Comparison of ENCODE assay signal across 8 cellular contexts in genomic region chr1:90850925-90851710, GRCh38.
DNase-seq lines count a peak whose midpoint lies in the region; ATAC-seq and TF ChIP-seq lines count a peak whose summit lies in the region.

No MANE protein-coding gene starts in this region.

- no peaks in the 10 kb centered on the region for H3K4me1 ChIP-seq in Caco-2
- peaks cover 14 to 17% of the 10 kb centered on the region in 2 experiments for H3K4me1 ChIP-seq in neutrophil (ENCODE audit: control insufficient read depth in 1 of 2, insufficient read depth in 1 of 2, low read depth in 1 of 2, low read length in 1 of 2)
- H3K4me1 ChIP-seq in subcutaneous abdominal adipose tissue (ENCODE audit: control insufficient read depth in 5 of 5, insufficient read depth in 5 of 5, low read length in 5 of 5), result peaks cover 0 to 22% (median 18%) of the 10 kb centered on the region in 5 donors

- CTCF ChIA-PET in Caco-2 (lab: Charles Lee), result interaction anchor here (1.1 kb wide), 1 partner anchor 130 kb away, joined by 4 read pairs; no protein-coding TSS in a partner anchor

- H3K9ac ChIP-seq in subcutaneous abdominal adipose tissue (ENCODE audit: low read length in 5 of 5), result peak overlapping the region; percentile 44 to 86 (median 74)

- intact Hi-C loops in Caco-2 (cut with micrococcal nuclease; ENCODE audit: unreplicated experiment), result loop anchor here (2.0 to 10.0 kb wide), 2 partner anchors 114 to 126 kb away; no protein-coding TSS in a partner anchor

- H3K4me1 Mint-ChIP-seq in Caco-2 (ENCODE audit: low read depth, unreplicated experiment), result no peaks in the 10 kb centered on the region

- H3K9me3 ChIP-seq in Caco-2 (no peaks in the 10 kb centered on the region), neutrophil (no peaks in the 10 kb centered on the region), subcutaneous abdominal adipose tissue (ENCODE audit: control insufficient read depth in 5 of 5, low read length in 5 of 5) (no peaks in the 10 kb centered on the region)

- peak; percentile 45 to 54 for TF ChIP-seq CTCF in Caco-2 (IDR thresholded peaks at IDR 0.05; ENCODE audit: insufficient read depth in 1 of 2, low read depth in 1 of 2, low read length in 1 of 2, severe bottlenecking in 1 of 2, unreplicated experiment in 1 of 2)
- TF ChIP-seq CTCF in neutrophil (IDR thresholded peaks at IDR 0.05), result peak; percentile 25

- H3K27me3 ChIP-seq in Caco-2 (replicated peaks; ENCODE audit: control insufficient read depth, insufficient read depth, low read length) (no peaks in the 10 kb centered on the region), neutrophil (peaks cover 93% of the 10 kb centered on the region), subcutaneous abdominal adipose tissue (ENCODE audit: control insufficient read depth in 5 of 5, insufficient read depth in 4 of 5, low read length in 5 of 5) (no peaks in the 10 kb centered on the region)

- peak overlapping the region; percentile 87 for H3K4me3 ChIP-seq in Caco-2 (ENCODE audit: low read depth, low read length)
- peak overlapping the region; percentile 55 to 60 for H3K4me3 ChIP-seq in neutrophil (ENCODE audit: low read depth in 1 of 2, low read length in 1 of 2)
- peak overlapping the region; percentile 83 to 97 (median 86) for H3K4me3 ChIP-seq in subcutaneous abdominal adipose tissue (ENCODE audit: low read depth in 1 of 5, low read length in 5 of 5)

- H3K9me3 Mint-ChIP-seq in Caco-2 (ENCODE audit: unreplicated experiment), result no peaks in the 10 kb centered on the region

- DNase-seq in Caco-2, result peak; percentile 70 to 76
- DNase-seq in HS-27A (ENCODE audit: low read depth), result peak; percentile 2
- DNase-seq in RPMI7951 (ENCODE audit: low read depth), result peak; percentile 80
- peak; percentile 68 for DNase-seq in activated T-helper 9 cell treated with anti-CD3 and anti-CD28 coated beads, Interleukin-2, amount 50 U/mL, for 16 hours (ENCODE audit: low read depth)
- DNase-seq in foreskin melanocyte, result peak; percentile 50

- BruUV-seq in Caco-2 (replicated peaks; lab: Mats Ljungman, UMichigan), result no TSS peak

- no peak overlapping the region for H3K27ac Mint-ChIP-seq in Caco-2 (ENCODE audit: unreplicated experiment)

- H3K4me3 Mint-ChIP-seq in Caco-2 (ENCODE audit: unreplicated experiment), result peak overlapping the region; percentile 77

- H3K27me3 Mint-ChIP-seq in Caco-2 (ENCODE audit: insufficient read depth, unreplicated experiment), result no peaks in the 10 kb centered on the region

- POLR2A ChIA-PET in Caco-2 (lab: Charles Lee), result no interaction called here

- no peaks in the 10 kb centered on the region for H3K36me3 ChIP-seq in Caco-2 (ENCODE audit: control insufficient read depth, insufficient read depth, low read length)
- H3K36me3 ChIP-seq in neutrophil, result no peaks in the 10 kb centered on the region
- no peaks in the 10 kb centered on the region for H3K36me3 ChIP-seq in subcutaneous abdominal adipose tissue (ENCODE audit: control insufficient read depth in 5 of 5, insufficient read depth in 5 of 5, low read length in 5 of 5)

- H3K27ac ChIP-seq in neutrophil (no peak overlapping the region), subcutaneous abdominal adipose tissue (ENCODE audit: low read depth, low read length) (peak overlapping the region; percentile 35)

- no peaks in the 10 kb centered on the region for H3K36me3 Mint-ChIP-seq in Caco-2 (ENCODE audit: insufficient read depth, unreplicated experiment)

- peak; percentile 99 for ATAC-seq in GM21367 (IDR thresholded peaks at IDR 0.05; ENCODE audit: unreplicated experiment)

Comparison
In these comparisons a context has a peak if more than half of its experiments do, and no peak if none do; other contexts are left out.
1. DNase-seq: peak in every context shown above with its lines; median percentile 80 in RPMI7951; 73 in Caco-2; 68 in activated T-helper 9 cell treated with anti-CD3 and anti-CD28 coated beads, Interleukin-2, amount 50 U/mL, for 16 hours; 50 in foreskin melanocyte; 2 in HS-27A.